9 cellular contexts compared by ENCODE assay signal in the genomic region with DNA sequence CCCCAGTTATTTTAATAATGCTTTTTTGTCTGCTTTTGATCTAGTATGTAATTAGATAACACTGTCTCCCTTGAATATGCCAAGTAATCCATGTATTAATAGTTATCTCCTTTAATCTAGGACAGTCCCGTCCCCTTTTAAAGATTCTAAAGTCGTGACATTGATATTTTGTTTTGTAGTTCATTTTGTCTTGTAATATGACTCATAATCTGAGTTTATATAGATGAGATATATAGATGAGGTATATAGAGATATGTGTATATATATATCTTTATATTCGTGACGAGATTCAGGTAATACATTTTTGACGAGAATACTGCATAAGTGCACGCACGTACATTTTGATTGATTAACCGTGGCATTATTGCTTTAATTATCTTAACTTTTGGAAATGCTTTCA. TPM values are rescaled to one million over a fixed set of nuclear protein-coding genes. Genes with fewer than 3 reads are reported as not detected.
DNase-seq lines count a peak whose midpoint lies in the region; ATAC-seq, FAIRE-seq and TF ChIP-seq lines count a peak whose summit lies in the region.
"Had no signal": no experiment of that assay in that cellular context is flagged by ENCODE, and none has a peak within 500 bp of the region (broad histone marks: within the 10 kb centered on the region; RNA-seq: fewer than 3 reads in every experiment).

No MANE protein-coding gene starts in this region.

- CTCF ChIA-PET in activated naive CD4-positive, alpha-beta T cell treated with anti-CD3 and anti-CD28 coated beads for 36 hours (lab: Charles Lee) = no interaction called here
- CTCF ChIA-PET in HepG2 (lab: Yijun Ruan, JAX; ENCODE audit: low intra/inter-chr PET ratio, low total read pairs) = no interaction called here

- no peak for DNase-seq in activated naive CD4-positive, alpha-beta T cell treated with anti-CD3 and anti-CD28 coated beads for 36 hours
- DNase-seq in activated naive CD4-positive, alpha-beta T cell treated with Interleukin-2 at 50 U/mL for 16 hours = no peak
- DNase-seq in activated naive CD8-positive, alpha-beta T cell treated with anti-CD3 and anti-CD28 coated beads, Interleukin-2, amount 50 U/mL, for 24 hours = no peak
- DNase-seq in HepG2 (ENCODE audit: low spot score) = no peak
- no peak for DNase-seq in tibial artery
- DNase-seq in KG1 (lab: John Stamatoyannopoulos, UW) = no peak

- 21% methylated on average over 8 of the region's 8 CpGs for WGBS in HepG2 (ENCODE audit: low lambda C conversion rate)

- peaks cover 63% of the 10 kb centered on the region for H3K79me2 ChIP-seq in HepG2 (ENCODE audit: insufficient read depth, low read length)

- no peaks in the 10 kb centered on the region; a peak in 1 of 5 replicates for H3K27me3 ChIP-seq in HepG2 (ENCODE audit: control insufficient read depth in 1 of 2, insufficient read depth in 2 of 2, low read length in 2 of 2)
- H3K27me3 ChIP-seq in tibial artery = no peaks in the 10 kb centered on the region

- H3K4me1 Mint-ChIP-seq in activated naive CD4-positive, alpha-beta T cell treated with anti-CD3 and anti-CD28 coated beads for 36 hours (ENCODE audit: low read depth) = peaks cover 52% of the 10 kb centered on the region
- H3K4me1 Mint-ChIP-seq in activated naive CD8-positive, alpha-beta T cell treated with anti-CD3 and anti-CD28 coated beads, Interleukin-2, amount 50 U/mL, for 24 hours = peaks cover 58% of the 10 kb centered on the region

- intact Hi-C loops in activated naive CD4-positive, alpha-beta T cell treated with anti-CD3 and anti-CD28 coated beads for 36 hours (cut with micrococcal nuclease) = loop anchor here (10.0 kb wide), 2 partner anchors 859 to 1111 kb away; no protein-coding TSS in a partner anchor
- intact Hi-C loops in HepG2 (cut with micrococcal nuclease; ENCODE audit: unreplicated experiment) (loop anchor here (5.0 to 10.0 kb wide), 2 partner anchors 218 to 421 kb away; a partner anchor contains a TSS), tibial artery (cut with DNase I; ENCODE audit: low total_unique reads) (loop anchor here (2.0 to 10.0 kb wide), 2 partner anchors 219 to 521 kb away; a partner anchor contains a TSS)

- TF ChIP-seq CTCF in HepG2 (CRISPR knock-in tag; IDR thresholded peaks at IDR 0.05) (no peak), tibial artery (IDR thresholded peaks at IDR 0.05) (no peak)

- H3K36me3 Mint-ChIP-seq in activated naive CD4-positive, alpha-beta T cell treated with anti-CD3 and anti-CD28 coated beads for 36 hours (ENCODE audit: low read depth) = peaks cover 7% of the 10 kb centered on the region
- peaks cover 23% of the 10 kb centered on the region for H3K36me3 Mint-ChIP-seq in activated naive CD8-positive, alpha-beta T cell treated with anti-CD3 and anti-CD28 coated beads, Interleukin-2, amount 50 U/mL, for 24 hours (ENCODE audit: low read depth)

- H2AFZ ChIP-seq in HepG2 (ENCODE audit: low read length) = no peak overlapping the region

- no peaks in the 10 kb centered on the region for H3K9me3 Mint-ChIP-seq in activated naive CD4-positive, alpha-beta T cell treated with anti-CD3 and anti-CD28 coated beads for 36 hours
- no peaks in the 10 kb centered on the region for H3K9me3 Mint-ChIP-seq in activated naive CD8-positive, alpha-beta T cell treated with anti-CD3 and anti-CD28 coated beads, Interleukin-2, amount 50 U/mL, for 24 hours

- POLR2A ChIA-PET in HepG2 (lab: Yijun Ruan, JAX) = no interaction called here

- H3K4me3 Mint-ChIP-seq in activated naive CD4-positive, alpha-beta T cell treated with anti-CD3 and anti-CD28 coated beads for 36 hours = peak overlapping the region; percentile 92
- peak overlapping the region; percentile 95 for H3K4me3 Mint-ChIP-seq in activated naive CD8-positive, alpha-beta T cell treated with anti-CD3 and anti-CD28 coated beads, Interleukin-2, amount 50 U/mL, for 24 hours

- no peak for TF ChIP-seq EP300 in HepG2 (IDR thresholded peaks at IDR 0.05; ENCODE audit: low read depth in 2 of 2, low read length in 2 of 2)
- no peak for TF ChIP-seq EP300 in HepG2 (CRISPR knock-in tag; IDR thresholded peaks at IDR 0.05; ENCODE audit: borderline replicate concordance)

- H3K9ac ChIP-seq in HepG2 (ENCODE audit: insufficient read depth, low read depth, low read length) = peak overlapping the region; percentile 92

- H4K20me1 ChIP-seq in HepG2 (ENCODE audit: insufficient read depth, low read length) = peaks cover 14% of the 10 kb centered on the region

- H3K9me3 ChIP-seq in HepG2 (ENCODE audit: low read length) = no peaks in the 10 kb centered on the region
- H3K9me3 ChIP-seq in tibial artery = no peaks in the 10 kb centered on the region

- H3K27ac ChIP-seq in HepG2 (ENCODE audit: extremely low read length, insufficient read depth, low read length) = peak overlapping the region; percentile 98
- peak overlapping the region; percentile 97 to 98 for H3K27ac ChIP-seq in tibial artery

- in situ Hi-C loops in HepG2 (cut with HindIII; ENCODE audit: extremely low pct_ligation_motif_present, low pct_unique_long_range_greater_than_20kb) = no loop called here

- FAIRE-seq in HepG2 (lab: Jason Lieb, UNC) = no peak
- FAIRE-seq: urothelium cell line had no signal

- H3K4me3 ChIP-seq in HepG2 (replicated peaks in 1 of 3; ENCODE audit: insufficient read depth in 1 of 3, low read depth in 2 of 3, low read length in 3 of 3) = peak overlapping the region; percentile 82 to 92 (median 90)
- peak overlapping the region; percentile 77 to 90 for H3K4me3 ChIP-seq in tibial artery

- no TSS peak for BruUV-seq in HepG2 (replicated peaks; lab: Mats Ljungman, UMichigan)

- TF ChIP-seq POLR2A in HepG2 (IDR thresholded peaks at IDR 0.05; ENCODE audit: insufficient read depth in 1 of 2, low read depth in 2 of 2, low read length in 2 of 2) = no peak

- H3K4me1 ChIP-seq in HepG2 (ENCODE audit: insufficient read depth, low read length) (peaks cover 38% of the 10 kb centered on the region), tibial artery (peaks cover 0 to 50% (median 22%) of the 10 kb centered on the region in 4 donors)

- no peak for TF ChIP-seq RAD21 in HepG2 (CRISPR knock-in tag; IDR thresholded peaks at IDR 0.05)

- H3K27me3 Mint-ChIP-seq in activated naive CD4-positive, alpha-beta T cell treated with anti-CD3 and anti-CD28 coated beads for 36 hours (ENCODE audit: low read depth) = no peaks in the 10 kb centered on the region
- H3K27me3 Mint-ChIP-seq in activated naive CD8-positive, alpha-beta T cell treated with anti-CD3 and anti-CD28 coated beads, Interleukin-2, amount 50 U/mL, for 24 hours = no peaks in the 10 kb centered on the region

- H3K36me3 ChIP-seq in HepG2 (replicated peaks in 1 of 2; ENCODE audit: control insufficient read depth in 1 of 2, insufficient read depth in 2 of 2, low read length in 2 of 2) (0 out of 5 replicates have a peak, but pooled peaks cover 0 to 2% of the 10 kb centered on the region in 2 experiments), tibial artery (no peaks in the 10 kb centered on the region)

- peak overlapping the region; percentile 76 for H3K4me2 ChIP-seq in HepG2 (ENCODE audit: low read depth, low read length)

- no peak for ATAC-seq in activated naive CD8-positive, alpha-beta T cell treated with anti-CD3 and anti-CD28 coated beads, Interleukin-2, amount 50 U/mL, for 24 hours
- ATAC-seq in HepG2 = no peak
- ATAC-seq in HG03039 (IDR thresholded peaks at IDR 0.05; ENCODE audit: unreplicated experiment) = no peak
- ATAC-seq in HG03159 (IDR thresholded peaks at IDR 0.05; ENCODE audit: unreplicated experiment) = no peak

- peak overlapping the region; percentile 85 for H3K27ac Mint-ChIP-seq in activated naive CD4-positive, alpha-beta T cell treated with anti-CD3 and anti-CD28 coated beads for 36 hours
- H3K27ac Mint-ChIP-seq in activated naive CD8-positive, alpha-beta T cell treated with anti-CD3 and anti-CD28 coated beads, Interleukin-2, amount 50 U/mL, for 24 hours = peak overlapping the region; percentile 99

TF ChIP-seq in HepG2, 621 proteins besides CTCF, POLR2A, EP300 and RAD21 (continues in another document):
- no peak for TF ChIP-seq HMG20B (CRISPR knock-in tag; conservative IDR thresholded peaks at IDR 0.05)
- no peak for TF ChIP-seq ZNF383 (CRISPR knock-in tag; IDR thresholded peaks at IDR 0.05; ENCODE audit: borderline replicate concordance)
- TF ChIP-seq, protein P1, sequence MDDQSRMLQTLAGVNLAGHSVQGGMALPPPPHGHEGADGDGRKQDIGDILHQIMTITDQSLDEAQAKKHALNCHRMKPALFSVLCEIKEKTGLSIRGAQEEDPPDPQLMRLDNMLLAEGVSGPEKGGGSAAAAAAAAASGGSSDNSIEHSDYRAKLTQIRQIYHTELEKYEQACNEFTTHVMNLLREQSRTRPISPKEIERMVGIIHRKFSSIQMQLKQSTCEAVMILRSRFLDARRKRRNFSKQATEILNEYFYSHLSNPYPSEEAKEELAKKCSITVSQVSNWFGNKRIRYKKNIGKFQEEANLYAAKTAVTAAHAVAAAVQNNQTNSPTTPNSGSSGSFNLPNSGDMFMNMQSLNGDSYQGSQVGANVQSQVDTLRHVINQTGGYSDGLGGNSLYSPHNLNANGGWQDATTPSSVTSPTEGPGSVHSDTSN (CRISPR knock-in tag; IDR thresholded peaks at IDR 0.05; ENCODE audit: borderline replicate concordance) = no peak

RNA-seq across cellular contexts. Expression of a gene that starts 1.6 kb away (rescaled TPM):
- total RNA-seq in activated naive CD4-positive, alpha-beta T cell treated with anti-CD3 and anti-CD28 coated beads for 36 hours = 10 to 100 TPM; 52.2 to 60.0 TPM
- total RNA-seq in HepG2 (2016; rRNA removed; fragmentation: Illumina TruSeq; extraction: Trizol) = 46.5 and 90.9 TPM in 2 replicates
- 3.4 and 4.6 TPM in 2 replicates for total RNA-seq in HepG2 (2016; cell fraction: cytosol; rRNA removed; fragmentation: Illumina TruSeq; extraction: Trizol; ENCODE audit: low read depth)
- total RNA-seq in HepG2 (2016; cell fraction: insoluble cytoplasmic fraction; rRNA removed; fragmentation: Illumina TruSeq; extraction: Trizol) = 43.6 and 92.7 TPM in 2 replicates
- total RNA-seq in HepG2 (2016; cell fraction: membrane; rRNA removed; fragmentation: Illumina TruSeq; extraction: Trizol) = 8.6 and 12.6 TPM in 2 replicates
- 268 and 291 TPM in 2 replicates for total RNA-seq in HepG2 (2016; cell fraction: nucleus; rRNA removed; fragmentation: Illumina TruSeq; extraction: Trizol)
- 49.2 and 60.6 TPM in 2 replicates for polyA plus RNA-seq in HepG2 (2011; rRNA removed)
- 8.1 and 8.6 TPM in 2 replicates for polyA plus RNA-seq in HepG2 (2011; cell fraction: cytosol; rRNA removed)
- 117 and 132 TPM in 2 replicates for polyA plus RNA-seq in HepG2 (2011; cell fraction: nucleus; rRNA removed)
- polyA plus RNA-seq in HepG2 (2012) = 30.0 and 51.7 TPM in 2 replicates
- polyA plus RNA-seq in HepG2 (2016; cell fraction: cytosol; fragmentation: Illumina TruSeq; extraction: Trizol; ENCODE audit: low read depth) = 0.93 and 1.2 TPM in 2 replicates
- 40.2 and 41.5 TPM in 2 replicates for polyA plus RNA-seq in HepG2 (2016; cell fraction: insoluble cytoplasmic fraction; fragmentation: Illumina TruSeq; extraction: Trizol; ENCODE audit: low read depth)
- polyA plus RNA-seq in HepG2 (2016; cell fraction: membrane; fragmentation: Illumina TruSeq; extraction: Trizol; ENCODE audit: low read depth) = 3.6 and 4.5 TPM in 2 replicates
- 335 and 346 TPM in 2 replicates for polyA plus RNA-seq in HepG2 (2016; cell fraction: nucleus; fragmentation: Illumina TruSeq; extraction: Trizol; ENCODE audit: insufficient read depth, low read depth)
- 74.5 and 94.2 TPM in 2 replicates for polyA minus RNA-seq in HepG2 (2011; rRNA and poly(A)+ RNA removed; ENCODE audit: low replicate concordance)
- 10.0 and 13.3 TPM in 2 replicates for polyA minus RNA-seq in HepG2 (2011; cell fraction: cytosol; rRNA and poly(A)+ RNA removed)
- polyA minus RNA-seq in HepG2 (2011; cell fraction: nucleus; rRNA and poly(A)+ RNA removed) = 404 and 556 TPM in 2 replicates
